20 cellular contexts compared by ENCODE assay signal in genomic region chr20:4633379-4633778, GRCh38.
"Had no signal": no experiment of that assay in that cellular context is flagged by ENCODE, and none has a peak within 500 bp of the region (broad histone marks: within the 10 kb centered on the region; RNA-seq: fewer than 3 reads in every experiment).

No MANE protein-coding gene starts in this region.

- H3K4me1 Mint-ChIP-seq: stimulated activated naive CD8-positive, alpha-beta T cell treated with anti-CD3 and anti-CD28 coated beads, Interleukin-15, amount 100 ng/mL, for 72 hours had no signal

- H3K9me3 ChIP-seq: prostate gland, right lobe of liver, testis, upper lobe of right lung had no signal

- H3K27me3 Mint-ChIP-seq: activated CD4-positive, alpha-beta memory T cell treated with anti-CD3 and anti-CD28 coated beads for 36 hours; activated naive CD8-positive, alpha-beta T cell; stimulated activated naive CD8-positive, alpha-beta T cell treated with anti-CD3 and anti-CD28 coated beads, Interleukin-15, amount 100 ng/mL, for 72 hours had no signal

- DNase-seq: activated CD4-positive, alpha-beta memory T cell treated with anti-CD3 and anti-CD28 coated beads for 36 hours; activated CD4-positive, alpha-beta T cell treated with anti-CD3 and anti-CD28 coated beads for 1 hour; activated gamma-delta T cell; activated T-cell treated with anti-CD3 and anti-CD28 coated beads, Interleukin-2, amount 50 U/mL, for 4 hours; anterior cingulate cortex; effector CD8-positive, alpha-beta T cell; left cardiac atrium; occipital lobe; right lobe of liver; stimulated activated CD4-positive, alpha-beta T cell treated with anti-CD3 and anti-CD28 coated beads, Interleukin-2, amount 100 ng/mL, for 48 hours; stimulated activated CD8-positive, alpha-beta memory T cell treated with anti-CD3 and anti-CD28 coated beads, Interleukin-4, amount 100 ng/mL, for 48 hours; stimulated activated naive CD8-positive, alpha-beta T cell treated with anti-CD3 and anti-CD28 coated beads, Interleukin-15, amount 100 ng/mL, for 72 hours; testis; upper lobe of right lung had no signal

- H3K4me3 Mint-ChIP-seq: activated CD4-positive, alpha-beta memory T cell treated with anti-CD3 and anti-CD28 coated beads for 36 hours; activated naive CD8-positive, alpha-beta T cell; activated T-cell treated with anti-CD3 and anti-CD28 coated beads, Interleukin-2, amount 50 U/mL, for 4 hours; natural killer cell treated with Interleukin-12 subunit alpha and Interleukin-12 subunit beta and Interleukin-15 and Interleukin-18, amount 100 ng/mL, for 72 hours; stimulated activated naive CD8-positive, alpha-beta T cell treated with anti-CD3 and anti-CD28 coated beads, Interleukin-15, amount 100 ng/mL, for 72 hours had no signal

- H3K27me3 ChIP-seq: foreskin keratinocyte, right lobe of liver, testis, upper lobe of right lung had no signal

- H3K4me3 ChIP-seq: coronary artery, lung, prostate gland, right lobe of liver, testis, upper lobe of right lung had no signal

- H3K27ac ChIP-seq: foreskin keratinocyte, prostate gland, right lobe of liver, testis, upper lobe of right lung had no signal

- H3K27ac Mint-ChIP-seq: activated CD4-positive, alpha-beta memory T cell treated with anti-CD3 and anti-CD28 coated beads for 36 hours; activated naive CD8-positive, alpha-beta T cell; natural killer cell treated with Interleukin-12 subunit alpha and Interleukin-12 subunit beta and Interleukin-15 and Interleukin-18, amount 100 ng/mL, for 72 hours; stimulated activated naive CD8-positive, alpha-beta T cell treated with anti-CD3 and anti-CD28 coated beads, Interleukin-15, amount 100 ng/mL, for 72 hours had no signal

- H3K9me3 Mint-ChIP-seq: activated CD4-positive, alpha-beta memory T cell treated with anti-CD3 and anti-CD28 coated beads for 36 hours; activated T-cell treated with anti-CD3 and anti-CD28 coated beads, Interleukin-2, amount 50 U/mL, for 4 hours; natural killer cell treated with Interleukin-12 subunit alpha and Interleukin-12 subunit beta and Interleukin-15 and Interleukin-18, amount 100 ng/mL, for 72 hours; stimulated activated naive CD8-positive, alpha-beta T cell treated with anti-CD3 and anti-CD28 coated beads, Interleukin-15, amount 100 ng/mL, for 72 hours had no signal

- H3K36me3 Mint-ChIP-seq: activated CD4-positive, alpha-beta memory T cell treated with anti-CD3 and anti-CD28 coated beads for 36 hours; activated naive CD8-positive, alpha-beta T cell; natural killer cell treated with Interleukin-12 subunit alpha and Interleukin-12 subunit beta and Interleukin-15 and Interleukin-18, amount 100 ng/mL, for 72 hours had no signal

- H3K4me1 ChIP-seq: prostate gland, right lobe of liver, testis had no signal

- H3K36me3 ChIP-seq: prostate gland, right lobe of liver, upper lobe of right lung had no signal
